In genomic region chr14:96418075-96418474, GRCh38 we compare ENCODE assay signal across 9 cellular contexts. TPM values are rescaled to one million over a fixed set of nuclear protein-coding genes. Genes with fewer than 3 reads are reported as not detected.
"Had no signal": no experiment of that assay in that cellular context is flagged by ENCODE, and none has a peak within 500 bp of the region (broad histone marks: within the 10 kb centered on the region; RNA-seq: fewer than 3 reads in every experiment).

No MANE protein-coding gene starts in this region.

- H3K36me3 ChIP-seq: HAP-1 had no signal

- H2AFZ ChIP-seq: GM23248 had no signal

- H3K4me3 ChIP-seq: GM23248, HAP-1 had no signal

- H3K9me3 ChIP-seq: HAP-1 had no signal

- H3K9ac ChIP-seq: GM23248, KMS-11 had no signal

- DNase-seq: GM23248, GOT3, H7, IMR-90, KBM-7 had no signal

- FAIRE-seq: HTR-8/SVneo had no signal

- H3K27ac ChIP-seq: GM23248, KMS-11 had no signal

- H3K4me1 ChIP-seq: HAP-1 had no signal

- H3K4me2 ChIP-seq: KMS-11 had no signal

RNA-seq across cellular contexts. Expression of gene AK7, which starts 26.1 kb away (rescaled TPM):
- total RNA-seq: GM23248, HT-29, IMR-90 had no signal
